ENCODE assay signal across 1 cellular context in genomic region chr19:18208098-18208951, GRCh38.
TF ChIP-seq lines count a peak whose summit lies in the region.

No MANE protein-coding gene starts in this region.

TF ChIP-seq in H1, 55 proteins besides CTCF, POLR2A, EP300 and RAD21:
- TF ChIP-seq ATF3 (IDR thresholded peaks at IDR 0.05; ENCODE audit: insufficient read depth, low read depth, low read length), result no peak
- TF ChIP-seq RBBP5 (IDR thresholded peaks at IDR 0.05; ENCODE audit: borderline replicate concordance, low read depth, low read length), result no peak
- TF ChIP-seq RNF2 (IDR thresholded peaks at IDR 0.05; ENCODE audit: borderline replicate concordance, low read depth, low read length, missing control alignments, poor library complexity, severe bottlenecking), result no peak
- no peak for TF ChIP-seq PHF8 (conservative IDR thresholded peaks at IDR 0.05; ENCODE audit: low read depth, low read length)
- TF ChIP-seq CBX5 (IDR thresholded peaks at IDR 0.05; ENCODE audit: low read depth, low read length), result no peak
- no peak for TF ChIP-seq NRF1 (IDR thresholded peaks at IDR 0.05; ENCODE audit: low read depth, low read length)
- no peak for TF ChIP-seq SRF (IDR thresholded peaks at IDR 0.05; ENCODE audit: low read depth, low read length)
- peak in 1 of 2 experiments; percentile 91; a peak in 1 of 4 replicates for TF ChIP-seq HDAC2 (IDR thresholded peaks at IDR 0.05; ENCODE audit: borderline replicate concordance in 1 of 2, low read depth in 2 of 2, low read length in 2 of 2)
- no peak for TF ChIP-seq SUZ12 (IDR thresholded peaks at IDR 0.05; ENCODE audit: low read length)
- no peak for TF ChIP-seq CHD2 (IDR thresholded peaks at IDR 0.05; ENCODE audit: low read length)
- no peak for TF ChIP-seq SP2 (IDR thresholded peaks at IDR 0.05; ENCODE audit: low read length)
- no peak for TF ChIP-seq SIN3A (conservative IDR thresholded peaks at IDR 0.05 in 1 of 2, IDR thresholded peaks at IDR 0.05 in 1 of 2; ENCODE audit: low read depth in 1 of 2, low read length in 2 of 2)
- TF ChIP-seq EZH2 (IDR thresholded peaks at IDR 0.05; ENCODE audit: low read depth, low read length, severe bottlenecking), result no peak
- TF ChIP-seq TAF7 (optimal IDR thresholded peaks at IDR 0.05; ENCODE audit: borderline replicate concordance, low read depth, low read length), result peak; percentile 16
- no peak for TF ChIP-seq CHD7 (IDR thresholded peaks at IDR 0.05; ENCODE audit: insufficient replicate concordance, low read length)
- TF ChIP-seq SP4 (IDR thresholded peaks at IDR 0.05; ENCODE audit: low read length), result no peak
- TF ChIP-seq CEBPB (IDR thresholded peaks at IDR 0.05; ENCODE audit: low read depth, low read length), result no peak
- TF ChIP-seq CTBP2 (IDR thresholded peaks at IDR 0.05; ENCODE audit: borderline replicate concordance, insufficient read depth, insufficient read length, low read length), result no peak
- no peak for TF ChIP-seq HDAC6 (IDR thresholded peaks at IDR 0.05; ENCODE audit: low read depth, low read length)
- TF ChIP-seq JUND (IDR thresholded peaks at IDR 0.05; ENCODE audit: low read length), result no peak
- no peak for TF ChIP-seq RXRA (IDR thresholded peaks at IDR 0.05; ENCODE audit: insufficient read depth, low read depth, low read length)
- TF ChIP-seq GABPA (IDR thresholded peaks at IDR 0.05; ENCODE audit: borderline replicate concordance, insufficient read depth, low read length), result no peak
- TF ChIP-seq MAFK (IDR thresholded peaks at IDR 0.05; ENCODE audit: low read depth, low read length), result no peak
- no peak for TF ChIP-seq SAP30 (IDR thresholded peaks at IDR 0.05; ENCODE audit: insufficient read depth, insufficient replicate concordance, low read length)
- no peak for TF ChIP-seq TBP (IDR thresholded peaks at IDR 0.05; ENCODE audit: low read depth, low read length)
- TF ChIP-seq GTF2F1 (IDR thresholded peaks at IDR 0.05; ENCODE audit: borderline replicate concordance, low read depth, low read length), result no peak
- TF ChIP-seq KDM1A (IDR thresholded peaks at IDR 0.05; ENCODE audit: borderline replicate concordance, low read length), result peak; percentile 94
- TF ChIP-seq BCL11A (IDR thresholded peaks at IDR 0.05; ENCODE audit: low read depth in 2 of 2, low read length in 2 of 2), result no peak
- no peak for TF ChIP-seq TAF1 (IDR thresholded peaks at IDR 0.05; ENCODE audit: low read depth, low read length)
- TF ChIP-seq BACH1 (IDR thresholded peaks at IDR 0.05; ENCODE audit: low read length), result no peak
- TF ChIP-seq ATF2 (IDR thresholded peaks at IDR 0.05; ENCODE audit: low read length), result 0 out of 2 replicates have a peak, but pooled peaks have one; percentile 24
- no peak for TF ChIP-seq E2F6 (IDR thresholded peaks at IDR 0.05)
- TF ChIP-seq KDM5A (IDR thresholded peaks at IDR 0.05; ENCODE audit: low read length), result no peak
- TF ChIP-seq RFX5 (IDR thresholded peaks at IDR 0.05; ENCODE audit: borderline replicate concordance, low read depth, low read length), result no peak
- peak; percentile 20; the same call in 1 of the 2 replicates for TF ChIP-seq POLR2AphosphoS5 (IDR thresholded peaks at IDR 0.05; ENCODE audit: low read depth, low read length)
- no peak for TF ChIP-seq CREB1 (IDR thresholded peaks at IDR 0.05)
- TF ChIP-seq JUN (IDR thresholded peaks at IDR 0.05; ENCODE audit: low read depth, low read length), result no peak
- TF ChIP-seq NANOG (IDR thresholded peaks at IDR 0.05; ENCODE audit: insufficient read depth, low read depth, low read length, poor library complexity, severe bottlenecking), result no peak
- TF ChIP-seq MAX (IDR thresholded peaks at IDR 0.05), result 0 out of 2 replicates have a peak, but pooled peaks have one; percentile 15
- TF ChIP-seq FOSL1 (IDR thresholded peaks at IDR 0.05; ENCODE audit: insufficient read depth, low read depth, low read length), result no peak
- TF ChIP-seq ASH2L (IDR thresholded peaks at IDR 0.05; ENCODE audit: low read length), result no peak
- no peak for TF ChIP-seq YY1 (IDR thresholded peaks at IDR 0.05; ENCODE audit: low read depth, low read length)
